8 cellular contexts compared by ENCODE assay signal in the genomic region with DNA sequence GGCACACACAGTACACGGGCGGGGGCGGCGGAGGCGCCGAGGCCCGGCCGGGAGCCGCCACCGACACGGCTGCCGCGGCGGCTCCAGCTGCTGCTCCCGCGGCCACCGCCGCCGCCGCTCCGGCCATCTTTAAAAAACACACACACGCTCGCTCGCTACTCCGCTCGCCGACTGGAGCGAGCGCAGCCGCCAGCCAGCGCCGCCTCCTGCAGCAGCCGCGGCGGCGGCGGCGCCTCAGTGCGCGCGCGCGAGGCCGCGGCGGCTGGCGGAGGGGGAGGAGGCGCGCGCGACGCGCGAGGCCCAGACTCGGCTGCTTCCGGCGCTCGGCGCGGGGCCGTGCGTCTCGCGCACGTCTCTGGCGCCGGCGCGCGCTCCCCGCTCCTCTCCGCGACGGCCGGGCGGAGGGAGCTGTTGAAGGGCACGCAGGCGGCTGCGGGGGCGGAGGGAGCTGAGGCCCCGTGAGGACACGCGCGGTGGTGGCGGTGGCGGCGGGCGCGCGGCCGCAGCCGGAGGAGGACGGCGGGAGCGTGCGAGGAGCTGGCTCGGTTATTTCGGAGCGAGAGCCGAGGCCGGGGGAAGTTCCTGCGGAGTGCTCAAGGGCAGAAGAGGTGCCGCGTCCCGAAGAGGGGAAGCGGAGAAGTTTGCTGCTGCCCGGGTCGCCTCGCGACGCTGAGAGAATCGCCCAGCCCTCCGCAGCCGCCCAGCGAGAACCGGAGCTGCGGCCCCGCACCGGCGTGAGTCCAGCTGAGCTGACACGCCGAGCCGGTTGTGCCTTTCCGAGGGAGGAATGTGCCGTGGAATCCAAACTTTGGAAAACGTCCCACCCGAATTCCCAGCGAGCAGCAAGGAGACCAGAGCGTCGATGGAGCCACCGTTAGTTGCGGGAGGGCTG. TPM values are rescaled to one million over a fixed set of nuclear protein-coding genes. Genes with fewer than 3 reads are reported as not detected.
DNase-seq lines count a peak whose midpoint lies in the region; ATAC-seq and TF ChIP-seq lines count a peak whose summit lies in the region.

A gene with protein sequence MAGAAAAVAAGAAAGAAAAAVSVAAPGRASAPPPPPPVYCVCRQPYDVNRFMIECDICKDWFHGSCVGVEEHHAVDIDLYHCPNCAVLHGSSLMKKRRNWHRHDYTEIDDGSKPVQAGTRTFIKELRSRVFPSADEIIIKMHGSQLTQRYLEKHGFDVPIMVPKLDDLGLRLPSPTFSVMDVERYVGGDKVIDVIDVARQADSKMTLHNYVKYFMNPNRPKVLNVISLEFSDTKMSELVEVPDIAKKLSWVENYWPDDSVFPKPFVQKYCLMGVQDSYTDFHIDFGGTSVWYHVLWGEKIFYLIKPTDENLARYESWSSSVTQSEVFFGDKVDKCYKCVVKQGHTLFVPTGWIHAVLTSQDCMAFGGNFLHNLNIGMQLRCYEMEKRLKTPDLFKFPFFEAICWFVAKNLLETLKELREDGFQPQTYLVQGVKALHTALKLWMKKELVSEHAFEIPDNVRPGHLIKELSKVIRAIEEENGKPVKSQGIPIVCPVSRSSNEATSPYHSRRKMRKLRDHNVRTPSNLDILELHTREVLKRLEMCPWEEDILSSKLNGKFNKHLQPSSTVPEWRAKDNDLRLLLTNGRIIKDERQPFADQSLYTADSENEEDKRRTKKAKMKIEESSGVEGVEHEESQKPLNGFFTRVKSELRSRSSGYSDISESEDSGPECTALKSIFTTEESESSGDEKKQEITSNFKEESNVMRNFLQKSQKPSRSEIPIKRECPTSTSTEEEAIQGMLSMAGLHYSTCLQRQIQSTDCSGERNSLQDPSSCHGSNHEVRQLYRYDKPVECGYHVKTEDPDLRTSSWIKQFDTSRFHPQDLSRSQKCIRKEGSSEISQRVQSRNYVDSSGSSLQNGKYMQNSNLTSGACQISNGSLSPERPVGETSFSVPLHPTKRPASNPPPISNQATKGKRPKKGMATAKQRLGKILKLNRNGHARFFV (minus strand): TSS at position 173 of the 892 bp plus-strand sequence. CDS start 46 bp downstream, at position 127.

- H3K4me3 Mint-ChIP-seq in Caco-2 (ENCODE audit: unreplicated experiment), result peak within 1 kb of the TSS; percentile 81

- no peaks in the 10 kb centered on the region for H4K20me1 ChIP-seq in OCI-LY3 (ENCODE audit: insufficient read depth, low read length)

- H3K27ac ChIP-seq in OCI-LY3 (ENCODE audit: low read length) (no peak within 1 kb of the TSS), epithelial cell of prostate (peak within 1 kb of the TSS; percentile 96)

- H3K27me3 Mint-ChIP-seq in Caco-2 (ENCODE audit: insufficient read depth, unreplicated experiment), result peaks cover 12% of the 10 kb centered on the region

- H3K9me3 ChIP-seq in Caco-2, result no peaks in the 10 kb centered on the region
- H3K9me3 ChIP-seq in OCI-LY3 (ENCODE audit: insufficient read depth, low read length), result peaks cover 3% of the 10 kb centered on the region; the same call in 1 of the 2 replicates

- H3K27ac Mint-ChIP-seq in Caco-2 (ENCODE audit: unreplicated experiment), result peak within 1 kb of the TSS; percentile 25

- CTCF ChIA-PET in Caco-2 (lab: Charles Lee), result interaction anchor here (0.6 to 1.3 kb wide), 3 partner anchors 148 to 898 kb away, joined by 3 to 5 read pairs (median 4); no protein-coding TSS in a partner anchor

- no peaks in the 10 kb centered on the region for H3K9me3 Mint-ChIP-seq in Caco-2 (ENCODE audit: unreplicated experiment)

- H3K4me1 Mint-ChIP-seq in Caco-2 (ENCODE audit: low read depth, unreplicated experiment), result peaks cover 13% of the 10 kb centered on the region

- TF ChIP-seq CTCF in Caco-2 (IDR thresholded peaks at IDR 0.05; ENCODE audit: insufficient read depth in 1 of 2, low read depth in 1 of 2, low read length in 1 of 2, severe bottlenecking in 1 of 2, unreplicated experiment in 1 of 2), result no peak
- no peak for TF ChIP-seq CTCF in OCI-LY3 (IDR thresholded peaks at IDR 0.05; ENCODE audit: low read depth, low read length)

- H3K4me3 ChIP-seq in Caco-2 (ENCODE audit: low read depth, low read length) (peak within 1 kb of the TSS; percentile 83), OCI-LY3 (ENCODE audit: low read length) (peak within 1 kb of the TSS; percentile 84)

- no peaks in the 10 kb centered on the region for H3K36me3 Mint-ChIP-seq in Caco-2 (ENCODE audit: insufficient read depth, unreplicated experiment)

- H3K9ac ChIP-seq in OCI-LY3 (ENCODE audit: low read length), result peak within 1 kb of the TSS; percentile 53

- no peaks in the 10 kb centered on the region for H3K79me2 ChIP-seq in OCI-LY3 (ENCODE audit: low read length)

- peak; percentile 52 for ATAC-seq in GM21447 (IDR thresholded peaks at IDR 0.05; ENCODE audit: unreplicated experiment)

- H3K36me3 ChIP-seq in Caco-2 (ENCODE audit: control insufficient read depth, insufficient read depth, low read length), result no peaks in the 10 kb centered on the region
- no peaks in the 10 kb centered on the region for H3K36me3 ChIP-seq in OCI-LY3 (replicated peaks; ENCODE audit: low read depth, low read length)

- H3K4me2 ChIP-seq in OCI-LY3 (ENCODE audit: low read length), result peak within 1 kb of the TSS; percentile 94

- DNase-seq in Caco-2, result peak; percentile 80 to 87
- peak; percentile 88 for DNase-seq in HuH-7 (ENCODE audit: low spot score)
- DNase-seq in activated T-cell treated with anti-CD3 and anti-CD28 coated beads for 4 hours, result peak; percentile 85
- DNase-seq in epithelial cell of prostate (ENCODE audit: low read depth, low spot score), result peak; percentile 36
- DNase-seq in mucosa of gallbladder (ENCODE audit: low spot score), result peak; percentile 88
- DNase-seq in stimulated activated CD8-positive, alpha-beta memory T cell treated with anti-CD3 and anti-CD28 coated beads, Interleukin-2, amount 100 ng/mL, for 48 hours (ENCODE audit: low read depth in 2 of 2), result peak; percentile 83 to 85

- POLR2A ChIA-PET in Caco-2 (lab: Charles Lee), result interaction anchor here (0.6 kb wide), 1 partner anchor 120 kb away, joined by 3 read pairs; no protein-coding TSS in a partner anchor

- BruUV-seq in Caco-2 (replicated peaks; lab: Mats Ljungman, UMichigan), result TSS peak; percentile 33

- intact Hi-C loops in Caco-2 (cut with micrococcal nuclease; ENCODE audit: unreplicated experiment), result loop anchor here (5.0 to 10.0 kb wide), 5 partner anchors 55 to 478 kb away; a partner anchor contains a TSS

- peak within 1 kb of the TSS; percentile 82 for H2AFZ ChIP-seq in OCI-LY3 (ENCODE audit: low read depth, low read length)

- H3K4me1 ChIP-seq in Caco-2 (no peaks in the 10 kb centered on the region), OCI-LY3 (ENCODE audit: low read length) (no peaks in the 10 kb centered on the region)

- no peaks in the 10 kb centered on the region for H3K27me3 ChIP-seq in Caco-2 (replicated peaks; ENCODE audit: control insufficient read depth, insufficient read depth, low read length)
- peaks cover 49% of the 10 kb centered on the region for H3K27me3 ChIP-seq in OCI-LY3 (ENCODE audit: low read depth, low read length)

RNA-seq across cellular contexts. Expression of the gene that starts here (rescaled TPM):
- total RNA-seq in Caco-2 (2022) (3.6 and 5.1 TPM in 2 replicates), mucosa of gallbladder (9.7 TPM)

Comparison
In these comparisons a context has a peak if more than half of its experiments do, and no peak if none do; other contexts are left out.
1. DNase-seq: peak in every context shown above with its lines; median percentile 88 in HuH-7; 88 in mucosa of gallbladder; 85 in activated T-cell treated with anti-CD3 and anti-CD28 coated beads for 4 hours; 84 in stimulated activated CD8-positive, alpha-beta memory T cell treated with anti-CD3 and anti-CD28 coated beads, Interleukin-2, amount 100 ng/mL, for 48 hours; 84 in Caco-2; 36 in epithelial cell of prostate.